ENCODE assay signal across 1 cellular context in genomic region chr21:34960672-34961071, GRCh38.
TF ChIP-seq lines count a peak whose summit lies in the region.

No MANE protein-coding gene starts in this region.

TF ChIP-seq in GM23338, 12 proteins besides CTCF, POLR2A, EP300 and RAD21 (continued from another document):
- no peak for TF ChIP-seq ZNF462 (CRISPR knock-in tag; IDR thresholded peaks at IDR 0.05)
